Comparison of ENCODE assay signal across 14 cellular contexts in genomic region chr20:38138086-38138777, GRCh38.
"Had no signal": no experiment of that assay in that cellular context is flagged by ENCODE, and none has a peak within 500 bp of the region (broad histone marks: within the 10 kb centered on the region; RNA-seq: fewer than 3 reads in every experiment).

No MANE protein-coding gene starts in this region.

- ATAC-seq: heart left ventricle, left lobe of liver had no signal

- DNase-seq: activated B cell treated with CpG ODN at 0.5 μM for 24 hours; activated CD4-positive, alpha-beta T cell treated with anti-CD3 and anti-CD28 coated beads, Interleukin-2, amount 10 ng/mL, durations not matched to agents 7 days and 5 days; activated CD8-positive, alpha-beta memory T cell treated with anti-CD3 and anti-CD28 coated beads for 24 hours; activated naive CD4-positive, alpha-beta T cell; anterior cingulate cortex; brain microvascular endothelial cell; effector CD8-positive, alpha-beta T cell; T-helper 2 cell had no signal

- H3K4me3 ChIP-seq: heart left ventricle, skin epidermis had no signal

- H3K27me3 Mint-ChIP-seq: activated B cell treated with CpG ODN at 0.5 μM for 24 hours; activated CD4-positive, alpha-beta T cell treated with anti-CD3 and anti-CD28 coated beads, Interleukin-2, amount 10 ng/mL, durations not matched to agents 7 days and 5 days; stimulated activated naive CD8-positive, alpha-beta T cell treated with anti-CD3 and anti-CD28 coated beads, Interleukin-15, Interleukin-2, amounts not matched to agents 100 ng/mL and 50 ng/mL, for 24 hours had no signal

- H3K27ac ChIP-seq: brain microvascular endothelial cell, epithelial cell of prostate, skin epidermis had no signal

- H3K4me3 Mint-ChIP-seq: activated B cell treated with CpG ODN at 0.5 μM for 24 hours; activated CD4-positive, alpha-beta T cell treated with anti-CD3 and anti-CD28 coated beads, Interleukin-2, amount 10 ng/mL, durations not matched to agents 7 days and 5 days; neural crest cell; stimulated activated naive CD8-positive, alpha-beta T cell treated with anti-CD3 and anti-CD28 coated beads, Interleukin-15, Interleukin-2, amounts not matched to agents 100 ng/mL and 50 ng/mL, for 24 hours had no signal

- H3K27me3 ChIP-seq: brain microvascular endothelial cell, heart left ventricle had no signal

- H3K9me3 ChIP-seq: heart left ventricle had no signal

- H3K4me1 Mint-ChIP-seq: activated B cell treated with CpG ODN at 0.5 μM for 24 hours had no signal

- H3K27ac Mint-ChIP-seq: activated B cell treated with CpG ODN at 0.5 μM for 24 hours; activated CD4-positive, alpha-beta T cell treated with anti-CD3 and anti-CD28 coated beads, Interleukin-2, amount 10 ng/mL, durations not matched to agents 7 days and 5 days; stimulated activated naive CD8-positive, alpha-beta T cell treated with anti-CD3 and anti-CD28 coated beads, Interleukin-15, Interleukin-2, amounts not matched to agents 100 ng/mL and 50 ng/mL, for 24 hours had no signal

- H3K9me3 Mint-ChIP-seq: activated B cell treated with CpG ODN at 0.5 μM for 24 hours; activated CD4-positive, alpha-beta T cell treated with anti-CD3 and anti-CD28 coated beads, Interleukin-2, amount 10 ng/mL, durations not matched to agents 7 days and 5 days; neural crest cell; stimulated activated naive CD8-positive, alpha-beta T cell treated with anti-CD3 and anti-CD28 coated beads, Interleukin-15, Interleukin-2, amounts not matched to agents 100 ng/mL and 50 ng/mL, for 24 hours had no signal
